9 cellular contexts compared by ENCODE assay signal in the genomic region with DNA sequence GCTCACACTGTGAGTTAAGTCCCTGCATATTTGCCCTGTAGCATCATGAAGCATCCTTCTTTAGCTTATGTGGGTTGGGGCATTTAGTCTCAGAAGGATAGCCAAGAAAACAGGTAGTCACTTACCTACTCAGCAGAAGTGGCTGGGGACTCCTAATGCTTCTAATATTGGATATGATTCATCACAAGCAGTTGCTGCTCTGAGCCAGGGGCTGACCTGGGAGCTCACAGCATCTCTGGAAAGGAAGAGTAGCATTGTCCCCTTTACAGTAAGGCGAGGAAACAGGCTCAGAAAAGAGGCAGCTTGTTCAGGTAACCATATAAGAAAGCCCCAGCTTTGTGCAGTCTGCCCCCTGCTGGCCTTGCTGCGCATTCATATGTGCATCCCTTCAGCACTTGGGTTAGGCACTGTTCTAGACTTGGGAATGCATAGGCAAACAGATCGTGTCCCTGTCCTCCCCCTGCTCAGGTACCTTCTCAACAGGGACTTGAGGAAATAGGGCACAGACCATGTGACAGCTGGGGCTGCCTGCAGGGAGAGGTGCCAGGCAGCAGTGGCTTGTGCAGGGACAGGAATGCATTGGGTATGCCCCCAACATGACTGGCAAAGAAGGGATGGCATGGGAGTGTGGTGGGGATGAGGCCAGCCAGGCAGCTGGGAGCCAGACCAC. TPM values are rescaled to one million over a fixed set of nuclear protein-coding genes. Genes with fewer than 3 reads are reported as not detected.
A peak's percentile ranks its signal among the peaks of the same experiment; 100 is the strongest.
DNase-seq lines count a peak whose midpoint lies in the region; ATAC-seq and TF ChIP-seq lines count a peak whose summit lies in the region.
"Had no signal": no experiment of that assay in that cellular context is flagged by ENCODE, and none has a peak within 500 bp of the region (broad histone marks: within the 10 kb centered on the region; RNA-seq: fewer than 3 reads in every experiment).

No MANE protein-coding gene starts in this region.

- H3K4me1 Mint-ChIP-seq in Calu3 (ENCODE audit: low read depth, unreplicated experiment): no peaks in the 10 kb centered on the region
- H3K4me1 Mint-ChIP-seq in activated CD8-positive, alpha-beta T cell treated with anti-CD3 and anti-CD28 coated beads, Interleukin-2, amount 10 ng/mL, durations not matched to agents 7 days and 5 days (ENCODE audit: low read depth): peaks cover 12% of the 10 kb centered on the region
- H3K4me1 Mint-ChIP-seq: activated naive CD4-positive, alpha-beta T cell treated with anti-CD3 and anti-CD28 coated beads, Interleukin-2, amount 50 U/mL, for 24 hours had no signal

- BruUV-seq in Calu3 (replicated peaks; lab: Mats Ljungman, UMichigan): no TSS peak

- H3K27ac Mint-ChIP-seq in Calu3 (ENCODE audit: unreplicated experiment): no peak overlapping the region
- H3K27ac Mint-ChIP-seq in activated CD8-positive, alpha-beta T cell treated with anti-CD3 and anti-CD28 coated beads, Interleukin-2, amount 10 ng/mL, durations not matched to agents 7 days and 5 days: no peak overlapping the region
- H3K27ac Mint-ChIP-seq: activated naive CD4-positive, alpha-beta T cell treated with anti-CD3 and anti-CD28 coated beads, Interleukin-2, amount 50 U/mL, for 24 hours had no signal

- no peaks in the 10 kb centered on the region for H3K9me3 Mint-ChIP-seq in Calu3 (ENCODE audit: low read depth, unreplicated experiment)
- H3K9me3 Mint-ChIP-seq in activated CD8-positive, alpha-beta T cell treated with anti-CD3 and anti-CD28 coated beads, Interleukin-2, amount 10 ng/mL, durations not matched to agents 7 days and 5 days (ENCODE audit: insufficient read depth): no peaks in the 10 kb centered on the region
- H3K9me3 Mint-ChIP-seq: activated naive CD4-positive, alpha-beta T cell treated with anti-CD3 and anti-CD28 coated beads, Interleukin-2, amount 50 U/mL, for 24 hours had no signal

- peaks cover 17% of the 10 kb centered on the region for H3K36me3 Mint-ChIP-seq in Calu3 (ENCODE audit: insufficient read depth, unreplicated experiment)
- peaks cover 35% of the 10 kb centered on the region for H3K36me3 Mint-ChIP-seq in activated CD8-positive, alpha-beta T cell treated with anti-CD3 and anti-CD28 coated beads, Interleukin-2, amount 10 ng/mL, durations not matched to agents 7 days and 5 days (ENCODE audit: low read depth)

- TF ChIP-seq CTCF in Calu3 (IDR thresholded peaks at IDR 0.05; ENCODE audit: unreplicated experiment): peak; percentile 65

- intact Hi-C loops in Calu3 (cut with micrococcal nuclease; ENCODE audit: unreplicated experiment): loop anchor here (1.0 kb wide), 1 partner anchor 154 kb away; no protein-coding TSS in a partner anchor

- POLR2A ChIA-PET in activated CD8-positive, alpha-beta T cell treated with anti-CD3 and anti-CD28 coated beads, Interleukin-2, amount 10 ng/mL, durations not matched to agents 7 days and 5 days (lab: Charles Lee): interaction anchor here (0.5 to 2.2 kb wide), 6 partner anchors 19 to 199 kb away, joined by 3 to 10 read pairs (median 6); a partner anchor contains a TSS

- H3K4me3 Mint-ChIP-seq in Calu3 (ENCODE audit: low read depth, unreplicated experiment): no peak overlapping the region
- H3K4me3 Mint-ChIP-seq in activated CD8-positive, alpha-beta T cell treated with anti-CD3 and anti-CD28 coated beads, Interleukin-2, amount 10 ng/mL, durations not matched to agents 7 days and 5 days: no peak overlapping the region
- H3K4me3 Mint-ChIP-seq: activated naive CD4-positive, alpha-beta T cell treated with anti-CD3 and anti-CD28 coated beads, Interleukin-2, amount 50 U/mL, for 24 hours had no signal

- no peaks in the 10 kb centered on the region for H3K4me1 ChIP-seq in effector memory CD4-positive, alpha-beta T cell (ENCODE audit: control insufficient read depth, insufficient read depth, low read length, poor library complexity, severe bottlenecking)

- ATAC-seq in GM21529 (IDR thresholded peaks at IDR 0.05; ENCODE audit: unreplicated experiment) (peak; percentile 72), GM19328 (IDR thresholded peaks at IDR 0.05; ENCODE audit: unreplicated experiment) (no peak)
- ATAC-seq in activated CD8-positive, alpha-beta T cell treated with anti-CD3 and anti-CD28 coated beads, Interleukin-2, amount 10 ng/mL, durations not matched to agents 7 days and 5 days: peak; percentile 85

- DNase-seq in Calu3 (peak; percentile 64), NCI-H1930 (lab: John Stamatoyannopoulos, UW) (peak; percentile 9 to 40), mucosa of gallbladder (ENCODE audit: low spot score) (peak; percentile 67)
- peak; percentile 85 for DNase-seq in activated CD8-positive, alpha-beta T cell treated with anti-CD3 and anti-CD28 coated beads, Interleukin-2, amount 10 ng/mL, durations not matched to agents 7 days and 5 days
- peak; percentile 56 to 73 (median 56) for DNase-seq in effector memory CD4-positive, alpha-beta T cell
- peak; percentile 62 to 69 for DNase-seq in stimulated activated CD8-positive, alpha-beta memory T cell treated with anti-CD3 and anti-CD28 coated beads, Interleukin-7, amount 100 ng/mL, for 1 hour (ENCODE audit: low read depth in 2 of 2)

- H3K9me3 ChIP-seq in effector memory CD4-positive, alpha-beta T cell (ENCODE audit: control insufficient read depth, low read length): no peaks in the 10 kb centered on the region

- peaks cover 45% of the 10 kb centered on the region for H3K36me3 ChIP-seq in effector memory CD4-positive, alpha-beta T cell (ENCODE audit: control insufficient read depth, insufficient read depth, low read length)

- H3K27ac ChIP-seq in effector memory CD4-positive, alpha-beta T cell (ENCODE audit: insufficient read depth, low read length, poor library complexity, severe bottlenecking): no peak overlapping the region

- CTCF ChIA-PET in Calu3 (lab: Charles Lee): interaction anchor here (0.6 to 2.1 kb wide), 6 partner anchors 12 to 199 kb away, joined by 3 to 20 read pairs (median 4); no protein-coding TSS in a partner anchor
- CTCF ChIA-PET in activated CD8-positive, alpha-beta T cell treated with anti-CD3 and anti-CD28 coated beads, Interleukin-2, amount 10 ng/mL, durations not matched to agents 7 days and 5 days (lab: Charles Lee): interaction anchor here (0.7 to 6.6 kb wide), 67 partner anchors 9 to 623 kb away, joined by 3 to 202 read pairs (median 5); a partner anchor contains a TSS

- no peak overlapping the region for H3K4me3 ChIP-seq in effector memory CD4-positive, alpha-beta T cell (ENCODE audit: insufficient read depth, low read depth, low read length, poor library complexity, severe bottlenecking)

- H3K27me3 ChIP-seq in effector memory CD4-positive, alpha-beta T cell (replicated peaks; ENCODE audit: control insufficient read depth, insufficient read depth, low read length, poor library complexity, severe bottlenecking): no peaks in the 10 kb centered on the region

- H3K27me3 Mint-ChIP-seq in Calu3 (ENCODE audit: unreplicated experiment): no peaks in the 10 kb centered on the region
- H3K27me3 Mint-ChIP-seq in activated CD8-positive, alpha-beta T cell treated with anti-CD3 and anti-CD28 coated beads, Interleukin-2, amount 10 ng/mL, durations not matched to agents 7 days and 5 days (ENCODE audit: low read depth): no peaks in the 10 kb centered on the region
- H3K27me3 Mint-ChIP-seq: activated naive CD4-positive, alpha-beta T cell treated with anti-CD3 and anti-CD28 coated beads, Interleukin-2, amount 50 U/mL, for 24 hours had no signal

RNA-seq across cellular contexts. Expression of a gene that starts 35.7 kb away (rescaled TPM):
- total RNA-seq in Calu3 (2022) (26.1 and 26.4 TPM in 2 replicates), mucosa of gallbladder (37.1 TPM)
- total RNA-seq in activated CD8-positive, alpha-beta T cell treated with anti-CD3 and anti-CD28 coated beads, Interleukin-2, amount 10 ng/mL, durations not matched to agents 7 days and 5 days: 10 to 100 TPM; 39.4 to 39.8 TPM

Comparison
In these comparisons a context has a peak if more than half of its experiments do, and no peak if none do; other contexts are left out.
1. DNase-seq: peak in every context shown above with its lines; median percentile 85 in activated CD8-positive, alpha-beta T cell treated with anti-CD3 and anti-CD28 coated beads, Interleukin-2, amount 10 ng/mL, durations not matched to agents 7 days and 5 days; 67 in mucosa of gallbladder; 66 in stimulated activated CD8-positive, alpha-beta memory T cell treated with anti-CD3 and anti-CD28 coated beads, Interleukin-7, amount 100 ng/mL, for 1 hour; 64 in Calu3; 56 in effector memory CD4-positive, alpha-beta T cell; 24 in NCI-H1930.